ENCODE assay signal across 21 cellular contexts in the genomic region with DNA sequence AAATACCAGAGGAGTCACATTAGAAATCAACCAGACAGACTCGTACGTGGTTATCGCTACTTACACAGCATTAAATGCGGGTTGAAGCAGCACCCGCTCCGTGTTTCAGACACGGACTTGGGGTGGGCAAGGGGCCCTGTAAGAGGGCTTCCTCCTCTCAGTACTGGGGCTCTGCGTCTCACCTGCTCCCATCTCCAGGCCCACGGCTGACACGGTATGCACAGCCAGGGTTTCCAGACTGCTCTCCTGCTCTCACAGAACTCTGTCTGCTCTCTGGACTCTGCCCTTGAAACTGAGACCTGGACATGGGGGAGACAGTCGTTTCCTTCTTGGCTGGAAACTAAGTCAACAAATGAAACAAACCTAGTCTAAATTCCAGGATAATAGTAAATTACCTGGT. TPM values are rescaled to one million over a fixed set of nuclear protein-coding genes. Genes with fewer than 3 reads are reported as not detected.
"Had no signal": no experiment of that assay in that cellular context is flagged by ENCODE, and none has a peak within 500 bp of the region (broad histone marks: within the 10 kb centered on the region; RNA-seq: fewer than 3 reads in every experiment).

No MANE protein-coding gene starts in this region.

- H3K27ac ChIP-seq: esophagus muscularis mucosa, sigmoid colon, upper lobe of right lung had no signal

- H3K4me3 ChIP-seq: esophagus muscularis mucosa, mucosa of descending colon, sigmoid colon, upper lobe of right lung had no signal

- H3K27me3 ChIP-seq: esophagus muscularis mucosa, sigmoid colon, upper lobe of right lung had no signal

- H3K9me3 ChIP-seq: mucosa of descending colon, upper lobe of right lung had no signal

- H3K4me1 ChIP-seq: esophagus muscularis mucosa, sigmoid colon, upper lobe of right lung had no signal

- DNase-seq: activated CD4-positive, alpha-beta memory T cell treated with anti-CD3 and anti-CD28 coated beads for 36 hours; activated CD4-positive, alpha-beta T cell treated with anti-CD3 and anti-CD28 coated beads for 48 hours; activated CD4-positive, CD25-positive, alpha-beta regulatory T cell; activated gamma-delta T cell treated with Interleukin-2 at 50 U/mL for 16 hours; aorta; effector memory CD4-positive, alpha-beta T cell; immature natural killer cell; mucosa of descending colon; nucleus accumbens; posterior cingulate gyrus; sigmoid colon; stimulated activated CD4-positive, alpha-beta T cell treated with anti-CD3 and anti-CD28 coated beads, Interleukin-12 subunit alpha, Interleukin-12 subunit beta, amount 100 ng/mL, for 4 hours; stimulated activated CD4-positive, alpha-beta T cell treated with anti-CD3 and anti-CD28 coated beads, Interleukin-4, amount 100 ng/mL, for 4 hours; stimulated activated naive CD8-positive, alpha-beta T cell treated with anti-CD3 and anti-CD28 coated beads, Interleukin-15, Interleukin-2, amounts not matched to agents 100 U/mL and 50 U/mL, for 24 hours; upper lobe of right lung had no signal

RNA-seq across cellular contexts. Expression of gene RASGEF1C, which starts 24.7 kb away (rescaled TPM):
- total RNA-seq: activated CD4-positive, alpha-beta memory T cell treated with anti-CD3 and anti-CD28 coated beads for 36 hours; activated naive CD4-positive, alpha-beta T cell treated with anti-CD3 and anti-CD28 coated beads, Interleukin-2, amount 50 U/mL, for 72 hours; dermis microvascular lymphatic vessel endothelial cell; endothelial cell of umbilical vein; glomerular endothelial cell; renal cortical epithelial cell; upper lobe of right lung had no signal
- polyA plus RNA-seq: aorta, endothelial cell of umbilical vein, immature natural killer cell had no signal
